18 cellular contexts compared by ENCODE assay signal in genomic region chr2:240224676-240225075, GRCh38.
DNase-seq lines count a peak whose midpoint lies in the region; TF ChIP-seq lines count a peak whose summit lies in the region.
"Had no signal": no experiment of that assay in that cellular context is flagged by ENCODE, and none has a peak within 500 bp of the region (broad histone marks: within the 10 kb centered on the region; RNA-seq: fewer than 3 reads in every experiment).

No MANE protein-coding gene starts in this region.

- peaks cover 19% of the 10 kb centered on the region for H3K4me1 ChIP-seq in GM23248 (ENCODE audit: insufficient read depth)
- H3K4me1 ChIP-seq in stomach = no peaks in the 10 kb centered on the region
- H3K4me1 ChIP-seq: testis had no signal

- no peaks in the 10 kb centered on the region for H3K9me2 ChIP-seq in GM23248 (ENCODE audit: insufficient read depth)

- 18 to 23% methylated on average over 5 of the region's 5 CpGs for WGBS in GM23248 (ENCODE audit: low coverage in 1 of 2, low lambda C conversion rate in 2 of 2, missing lambda C conversion rate in 2 of 2), 2 experiments
- WGBS in stomach, 5 donors = 63 to 73% (median 70%) methylated on average over 5 of the region's 5 CpGs

- H3K27me3 Mint-ChIP-seq in activated naive CD8-positive, alpha-beta T cell treated with anti-CD3 and anti-CD28 coated beads for 36 hours = peaks cover 40% of the 10 kb centered on the region

- no peak overlapping the region for H2AFZ ChIP-seq in GM23248

- H3K4me3 ChIP-seq in GM23248 (no peak overlapping the region), astrocyte of the spinal cord (ENCODE audit: low read depth, low read length) (no peak overlapping the region), stomach (no peak overlapping the region)
- H3K4me3 ChIP-seq: testis had no signal

- in situ Hi-C loops in GM23248 (cut with MboI) (no loop called here), astrocyte of the spinal cord (cut with HindIII; ENCODE audit: low sequenced_read_pairs) (no loop called here)

- intact Hi-C loops in stomach (cut with DNase I; ENCODE audit: low total_unique reads) = no loop called here

- peaks cover 4% of the 10 kb centered on the region for H3K36me3 Mint-ChIP-seq in activated naive CD8-positive, alpha-beta T cell treated with anti-CD3 and anti-CD28 coated beads for 36 hours
- H3K36me3 Mint-ChIP-seq: CD14-positive monocyte had no signal

- no peaks in the 10 kb centered on the region for H4K20me1 ChIP-seq in GM23248 (ENCODE audit: insufficient read depth)

- TF ChIP-seq CTCF in astrocyte of the spinal cord (IDR thresholded peaks at IDR 0.05; ENCODE audit: low read depth, low read length) (no peak), stomach (IDR thresholded peaks at IDR 0.05) (no peak)

- no peak overlapping the region for H3K9ac ChIP-seq in GM23248

- H3K9me3 ChIP-seq in GM23248 (ENCODE audit: low read depth) = no peaks in the 10 kb centered on the region
- peaks cover 0 to 11% (median 9%) of the 10 kb centered on the region in 4 donors for H3K9me3 ChIP-seq in stomach
- H3K9me3 ChIP-seq: testis had no signal

- peaks cover 6% of the 10 kb centered on the region for H3K9me3 Mint-ChIP-seq in activated naive CD8-positive, alpha-beta T cell treated with anti-CD3 and anti-CD28 coated beads for 36 hours

- H3K36me3 ChIP-seq in GM23248 (ENCODE audit: low read depth) (no peaks in the 10 kb centered on the region), stomach (no peaks in the 10 kb centered on the region)

- H3K27me3 ChIP-seq in GM23248 (replicated peaks; ENCODE audit: insufficient read depth) (peaks cover 33% of the 10 kb centered on the region), stomach (peaks cover 0 to 34% (median 4%) of the 10 kb centered on the region in 3 donors)
- H3K27me3 ChIP-seq: testis had no signal

- H3K27ac ChIP-seq in GM23248 (no peak overlapping the region), stomach (no peak overlapping the region)
- H3K27ac ChIP-seq: testis had no signal

- H3K4me2 ChIP-seq in GM23248 (ENCODE audit: unreplicated experiment) = peak overlapping the region; percentile 32

- H3K4me1 Mint-ChIP-seq in activated naive CD8-positive, alpha-beta T cell treated with anti-CD3 and anti-CD28 coated beads for 36 hours = no peaks in the 10 kb centered on the region
- H3K4me1 Mint-ChIP-seq: activated CD4-positive, alpha-beta T cell treated with anti-CD3 and anti-CD28 coated beads, Interleukin-2, amount 10 ng/mL, durations not matched to agents 7 days and 5 days; activated naive CD4-positive, alpha-beta T cell treated with anti-CD3 and anti-CD28 coated beads, Interleukin-2, amount 10 ng/mL, durations not matched to agents 7 days and 5 days; CD14-positive monocyte had no signal

- no peak for TF ChIP-seq EP300 in stomach (IDR thresholded peaks at IDR 0.05)

- DNase-seq in GM23248 (peak; percentile 86), astrocyte of the spinal cord (ENCODE audit: low read depth, low spot score) (peak; percentile 13), glomerular visceral epithelial cell (ENCODE audit: extremely low spot score) (peak; percentile 25), stomach (peak; percentile 9), foreskin melanocyte (no peak), NCI-H1694 treated with DMSO at 0.1 percent for 48 hours (lab: John Stamatoyannopoulos, UW) (no peak)
- DNase-seq in activated naive CD8-positive, alpha-beta T cell treated with anti-CD3 and anti-CD28 coated beads for 36 hours = no peak
- DNase-seq: activated CD4-positive, alpha-beta T cell treated with anti-CD3 and anti-CD28 coated beads, Interleukin-2, amount 10 ng/mL, durations not matched to agents 7 days and 5 days; activated naive CD4-positive, alpha-beta T cell treated with anti-CD3 and anti-CD28 coated beads, Interleukin-2, amount 10 ng/mL, durations not matched to agents 7 days and 5 days; activated T-cell treated with anti-CD3 and anti-CD28 coated beads, Interleukin-2, amount 50 U/mL, for 24 hours; effector CD4-positive, alpha-beta T cell; foreskin fibroblast; H7; NCI-H1105 treated with DMSO at 0.1 percent for 48 hours; NCI-H2171; stimulated activated CD4-positive, alpha-beta T cell treated with anti-CD3 and anti-CD28 coated beads, Interleukin-4, amount 100 ng/mL, for 1 hour had no signal

- H3K4me3 Mint-ChIP-seq in activated naive CD8-positive, alpha-beta T cell treated with anti-CD3 and anti-CD28 coated beads for 36 hours = no peak overlapping the region
- H3K4me3 Mint-ChIP-seq: activated CD4-positive, alpha-beta T cell treated with anti-CD3 and anti-CD28 coated beads, Interleukin-2, amount 10 ng/mL, durations not matched to agents 7 days and 5 days; activated naive CD4-positive, alpha-beta T cell treated with anti-CD3 and anti-CD28 coated beads, Interleukin-2, amount 10 ng/mL, durations not matched to agents 7 days and 5 days; activated T-cell treated with anti-CD3 and anti-CD28 coated beads, Interleukin-2, amount 50 U/mL, for 24 hours; CD14-positive monocyte had no signal

- H3F3A ChIP-seq in GM23248 (ENCODE audit: insufficient read depth) = no peaks in the 10 kb centered on the region

- no peak overlapping the region for H3K27ac Mint-ChIP-seq in activated naive CD8-positive, alpha-beta T cell treated with anti-CD3 and anti-CD28 coated beads for 36 hours
- H3K27ac Mint-ChIP-seq: activated CD4-positive, alpha-beta T cell treated with anti-CD3 and anti-CD28 coated beads, Interleukin-2, amount 10 ng/mL, durations not matched to agents 7 days and 5 days; activated naive CD4-positive, alpha-beta T cell treated with anti-CD3 and anti-CD28 coated beads, Interleukin-2, amount 10 ng/mL, durations not matched to agents 7 days and 5 days; activated T-cell treated with anti-CD3 and anti-CD28 coated beads, Interleukin-2, amount 50 U/mL, for 24 hours; CD14-positive monocyte had no signal

- no peak for TF ChIP-seq POLR2A in stomach (IDR thresholded peaks at IDR 0.05)

- no peaks in the 10 kb centered on the region for H3K79me2 ChIP-seq in GM23248 (ENCODE audit: insufficient read depth)

Comparison
In these comparisons a context has a peak if more than half of its experiments do, and no peak if none do; other contexts are left out.
1. DNase-seq: peak in GM23248 (single experiment), astrocyte of the spinal cord (single experiment), glomerular visceral epithelial cell (single experiment) and stomach (single experiment); none in foreskin melanocyte (single experiment), activated naive CD8-positive, alpha-beta T cell treated with anti-CD3 and anti-CD28 coated beads for 36 hours (single experiment) and NCI-H1694 treated with DMSO at 0.1 percent for 48 hours (single experiment).